1 cellular context compared by ENCODE assay signal in the genomic region with DNA sequence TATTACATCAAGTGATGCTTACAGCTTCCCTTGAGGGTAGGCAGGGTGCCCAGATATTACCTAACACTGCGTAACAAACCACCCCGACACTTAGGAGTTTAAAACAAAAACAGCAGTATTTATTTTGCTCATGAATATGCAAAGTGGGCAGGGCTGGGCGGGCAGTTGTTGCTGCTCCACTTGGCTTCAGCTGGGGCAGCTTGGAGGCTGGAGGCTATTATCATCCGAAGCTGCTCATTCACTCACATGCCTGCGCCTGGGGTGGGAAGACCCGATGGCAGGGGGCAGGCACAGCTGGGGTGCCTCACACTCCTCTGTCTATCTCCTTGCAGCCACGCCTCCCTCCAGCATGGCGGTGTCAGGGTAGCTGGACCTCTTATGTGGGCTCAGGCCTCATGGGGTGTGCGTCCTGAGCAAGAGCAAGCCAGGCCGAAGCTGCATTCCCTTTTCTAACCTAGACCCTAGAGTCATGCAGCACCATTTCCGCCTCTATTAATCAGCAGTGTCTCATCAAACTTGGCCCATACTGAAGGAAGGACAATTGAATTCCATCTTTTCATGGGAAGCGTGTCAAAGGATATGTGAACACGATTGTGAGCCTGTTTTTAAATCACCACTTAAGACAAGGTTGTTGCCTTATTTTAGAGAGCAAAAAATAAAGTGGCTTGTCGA.
TF ChIP-seq lines count a peak whose summit lies in the region.

No MANE protein-coding gene starts in this region.

TF ChIP-seq in IMR-90, 13 proteins besides CTCF, POLR2A, EP300 and RAD21 (continued from another document):
- TF ChIP-seq, protein P1, sequence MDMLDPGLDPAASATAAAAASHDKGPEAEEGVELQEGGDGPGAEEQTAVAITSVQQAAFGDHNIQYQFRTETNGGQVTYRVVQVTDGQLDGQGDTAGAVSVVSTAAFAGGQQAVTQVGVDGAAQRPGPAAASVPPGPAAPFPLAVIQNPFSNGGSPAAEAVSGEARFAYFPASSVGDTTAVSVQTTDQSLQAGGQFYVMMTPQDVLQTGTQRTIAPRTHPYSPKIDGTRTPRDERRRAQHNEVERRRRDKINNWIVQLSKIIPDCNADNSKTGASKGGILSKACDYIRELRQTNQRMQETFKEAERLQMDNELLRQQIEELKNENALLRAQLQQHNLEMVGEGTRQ (IDR thresholded peaks at IDR 0.05; ENCODE audit: low read depth, low read length), result no peak
